ENCODE assay signal across 2 cellular contexts in genomic region chr10:73113543-73113942, GRCh38.
TF ChIP-seq lines count a peak whose summit lies in the region.

No MANE protein-coding gene starts in this region.

TF ChIP-seq in SK-N-SH, 30 proteins besides CTCF, POLR2A, EP300 and RAD21:
- TF ChIP-seq USF1 (IDR thresholded peaks at IDR 0.05; ENCODE audit: borderline replicate concordance, low read depth) (no peak), FOXM1 (IDR thresholded peaks at IDR 0.05; ENCODE audit: low read depth) (no peak), NRF1 (IDR thresholded peaks at IDR 0.05; ENCODE audit: low read depth, low read length) (no peak), MAX (IDR thresholded peaks at IDR 0.05; ENCODE audit: low read depth) (no peak), IRF3 (IDR thresholded peaks at IDR 0.05; ENCODE audit: low read depth, low read length) (no peak), ELF1 (IDR thresholded peaks at IDR 0.05) (no peak), YY1 (IDR thresholded peaks at IDR 0.05; ENCODE audit: low read depth) (no peak), RFX5 (IDR thresholded peaks at IDR 0.05; ENCODE audit: low read length) (no peak), GABPA (IDR thresholded peaks at IDR 0.05; ENCODE audit: low read depth) (no peak), GATA2 (CRISPR knock-in tag; IDR thresholded peaks at IDR 0.05) (no peak), FOXJ3 (CRISPR knock-in tag; IDR thresholded peaks at IDR 0.05) (no peak), MXI1 (IDR thresholded peaks at IDR 0.05; ENCODE audit: low read depth, low read length) (no peak), POLR2AphosphoS5 (IDR thresholded peaks at IDR 0.05; ENCODE audit: low read depth, low read length) (no peak), USF2 (IDR thresholded peaks at IDR 0.05; ENCODE audit: borderline replicate concordance, low read depth, low read length) (no peak), SIN3A (IDR thresholded peaks at IDR 0.05; ENCODE audit: borderline replicate concordance, low read depth, low read length) (no peak), PBX3 (IDR thresholded peaks at IDR 0.05) (no peak), RXRA (IDR thresholded peaks at IDR 0.05; ENCODE audit: borderline replicate concordance, low read depth) (no peak)
TF ChIP-seq in SK-N-SH: peak in this region for 0.

TF ChIP-seq in SK-N-SH treated with all-trans-retinoic acid at 6 μM for 48 hours, 23 proteins besides CTCF, POLR2A, EP300 and RAD21:
- no peak for TF ChIP-seq ISL1 (CRISPR knock-in tag; IDR thresholded peaks at IDR 0.05)
- no peak for TF ChIP-seq TCF4 (CRISPR knock-in tag; IDR thresholded peaks at IDR 0.05; ENCODE audit: borderline replicate concordance)
- TF ChIP-seq ZNF8 (CRISPR knock-in tag; IDR thresholded peaks at IDR 0.05): no peak
- no peak for TF ChIP-seq GLIS3 (CRISPR knock-in tag; IDR thresholded peaks at IDR 0.05)
- no peak for TF ChIP-seq TOX (CRISPR knock-in tag; IDR thresholded peaks at IDR 0.05; ENCODE audit: borderline replicate concordance)
- no peak for TF ChIP-seq CREB5 (CRISPR knock-in tag; IDR thresholded peaks at IDR 0.05; ENCODE audit: low read depth)
- no peak for TF ChIP-seq OSR1 (CRISPR knock-in tag; IDR thresholded peaks at IDR 0.05)
- TF ChIP-seq BACH2 (CRISPR knock-in tag; IDR thresholded peaks at IDR 0.05; ENCODE audit: borderline replicate concordance): no peak
- TF ChIP-seq PPARA (CRISPR knock-in tag; IDR thresholded peaks at IDR 0.05; ENCODE audit: borderline replicate concordance): no peak
- no peak for TF ChIP-seq ZFP30 (CRISPR knock-in tag; IDR thresholded peaks at IDR 0.05)
